In the genomic region with DNA sequence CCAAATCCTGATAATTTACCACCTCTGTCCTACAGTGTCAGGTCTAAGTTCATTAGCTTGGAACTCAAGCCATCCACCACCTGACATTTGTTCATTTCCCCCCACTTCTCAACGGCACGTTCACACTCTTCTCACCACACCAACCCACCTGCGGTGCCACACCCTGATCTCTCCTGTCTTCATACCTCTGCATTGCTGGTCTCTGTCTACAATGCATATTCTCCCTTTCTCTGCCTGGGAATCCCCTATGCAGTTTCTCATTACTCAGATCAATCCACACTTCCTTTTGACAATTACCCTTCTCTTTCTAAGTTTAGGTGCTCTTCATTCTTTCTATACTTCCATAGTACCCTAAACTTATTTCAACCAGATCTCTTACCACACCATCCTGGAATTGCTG, we compare ENCODE assay signal across 11 cellular contexts. TPM values are rescaled to one million over a fixed set of nuclear protein-coding genes. Genes with fewer than 3 reads are reported as not detected.
DNase-seq lines count a peak whose midpoint lies in the region; ATAC-seq and TF ChIP-seq lines count a peak whose summit lies in the region.
"Had no signal": no experiment of that assay in that cellular context is flagged by ENCODE, and none has a peak within 500 bp of the region (broad histone marks: within the 10 kb centered on the region; RNA-seq: fewer than 3 reads in every experiment).

No MANE protein-coding gene starts in this region.

- H3K36me3 Mint-ChIP-seq in activated CD8-positive, alpha-beta T cell treated with anti-CD3 and anti-CD28 coated beads for 36 hours (ENCODE audit: low read depth) = no peaks in the 10 kb centered on the region
- H3K36me3 Mint-ChIP-seq in activated CD8-positive, alpha-beta T cell treated with anti-CD3 and anti-CD28 coated beads, Interleukin-2, amount 10 ng/mL, durations not matched to agents 7 days and 5 days (ENCODE audit: low read depth) = no peaks in the 10 kb centered on the region
- H3K36me3 Mint-ChIP-seq in memory B cell = no peaks in the 10 kb centered on the region
- H3K36me3 Mint-ChIP-seq: brain had no signal

- peak overlapping the region; percentile 4 for H3K27ac Mint-ChIP-seq in activated CD8-positive, alpha-beta T cell treated with anti-CD3 and anti-CD28 coated beads for 36 hours
- no peak overlapping the region for H3K27ac Mint-ChIP-seq in activated CD8-positive, alpha-beta T cell treated with anti-CD3 and anti-CD28 coated beads, Interleukin-2, amount 10 ng/mL, durations not matched to agents 7 days and 5 days
- no peak overlapping the region for H3K27ac Mint-ChIP-seq in memory B cell
- H3K27ac Mint-ChIP-seq: brain had no signal

- DNase-seq in activated CD8-positive, alpha-beta T cell treated with anti-CD3 and anti-CD28 coated beads for 36 hours = peak; percentile 58
- no peak for DNase-seq in activated CD8-positive, alpha-beta T cell treated with anti-CD3 and anti-CD28 coated beads, Interleukin-2, amount 10 ng/mL, durations not matched to agents 7 days and 5 days
- DNase-seq in GM19238 (ENCODE audit: insufficient read length, low spot score) = peak; percentile 35
- DNase-seq in memory B cell (ENCODE audit: low spot score in 2 of 2) = no peak
- DNase-seq in NCI-H1105 (lab: John Stamatoyannopoulos, UW) = no peak
- DNase-seq: occipital lobe, trophoblast cell had no signal

- no peak for TF ChIP-seq CTCF in activated CD8-positive, alpha-beta T cell treated with anti-CD3 and anti-CD28 coated beads for 36 hours (IDR thresholded peaks at IDR 0.05)

- CTCF ChIA-PET in activated CD8-positive, alpha-beta T cell treated with anti-CD3 and anti-CD28 coated beads for 36 hours (lab: Charles Lee) = interaction anchor here (0.9 to 1.1 kb wide), 2 partner anchors 21 to 217 kb away, joined by 3 to 4 read pairs; no protein-coding TSS in a partner anchor
- CTCF ChIA-PET in activated CD8-positive, alpha-beta T cell treated with anti-CD3 and anti-CD28 coated beads, Interleukin-2, amount 10 ng/mL, durations not matched to agents 7 days and 5 days (lab: Charles Lee) = interaction anchor here (0.6 to 1.6 kb wide), 3 partner anchors 105 to 541 kb away, joined by 3 to 4 read pairs (median 3); no protein-coding TSS in a partner anchor

- H3K4me3 Mint-ChIP-seq in activated CD8-positive, alpha-beta T cell treated with anti-CD3 and anti-CD28 coated beads for 36 hours = no peak overlapping the region
- H3K4me3 Mint-ChIP-seq in activated CD8-positive, alpha-beta T cell treated with anti-CD3 and anti-CD28 coated beads, Interleukin-2, amount 10 ng/mL, durations not matched to agents 7 days and 5 days = no peak overlapping the region
- no peak overlapping the region for H3K4me3 Mint-ChIP-seq in memory B cell
- H3K4me3 Mint-ChIP-seq: brain had no signal

- peaks cover 13% of the 10 kb centered on the region for H3K4me1 Mint-ChIP-seq in activated CD8-positive, alpha-beta T cell treated with anti-CD3 and anti-CD28 coated beads for 36 hours (ENCODE audit: low read depth)
- H3K4me1 Mint-ChIP-seq in activated CD8-positive, alpha-beta T cell treated with anti-CD3 and anti-CD28 coated beads, Interleukin-2, amount 10 ng/mL, durations not matched to agents 7 days and 5 days (ENCODE audit: low read depth) = peaks cover 6% of the 10 kb centered on the region
- H3K4me1 Mint-ChIP-seq in memory B cell = peaks cover 5% of the 10 kb centered on the region

- intact Hi-C loops in activated CD8-positive, alpha-beta T cell treated with anti-CD3 and anti-CD28 coated beads for 36 hours (cut with micrococcal nuclease) = no loop called here

- H3K9me3 Mint-ChIP-seq in activated CD8-positive, alpha-beta T cell treated with anti-CD3 and anti-CD28 coated beads for 36 hours = no peaks in the 10 kb centered on the region
- H3K9me3 Mint-ChIP-seq in activated CD8-positive, alpha-beta T cell treated with anti-CD3 and anti-CD28 coated beads, Interleukin-2, amount 10 ng/mL, durations not matched to agents 7 days and 5 days (ENCODE audit: insufficient read depth) = no peaks in the 10 kb centered on the region
- no peaks in the 10 kb centered on the region for H3K9me3 Mint-ChIP-seq in memory B cell
- H3K9me3 Mint-ChIP-seq: brain had no signal

- POLR2A ChIA-PET in activated CD8-positive, alpha-beta T cell treated with anti-CD3 and anti-CD28 coated beads for 36 hours (lab: Charles Lee) = interaction anchor here (1.3 kb wide), 1 partner anchor 21 kb away, joined by 7 read pairs; the partner anchor contains the start of gene EMSY
- POLR2A ChIA-PET in activated CD8-positive, alpha-beta T cell treated with anti-CD3 and anti-CD28 coated beads, Interleukin-2, amount 10 ng/mL, durations not matched to agents 7 days and 5 days (lab: Charles Lee) = no interaction called here

- peak; percentile 91 for ATAC-seq in activated CD8-positive, alpha-beta T cell treated with anti-CD3 and anti-CD28 coated beads for 36 hours
- ATAC-seq in activated CD8-positive, alpha-beta T cell treated with anti-CD3 and anti-CD28 coated beads, Interleukin-2, amount 10 ng/mL, durations not matched to agents 7 days and 5 days = no peak
- ATAC-seq in HG03196 (IDR thresholded peaks at IDR 0.05; ENCODE audit: unreplicated experiment) = peak; percentile 67
- peak; percentile 78 for ATAC-seq in memory B cell (ENCODE audit: low read depth)
- no peak for ATAC-seq in HG03025 (IDR thresholded peaks at IDR 0.05; ENCODE audit: low FRiP score, unreplicated experiment)
- no peak for ATAC-seq in GM19455 (IDR thresholded peaks at IDR 0.05; ENCODE audit: unreplicated experiment)

- H3K27me3 Mint-ChIP-seq in activated CD8-positive, alpha-beta T cell treated with anti-CD3 and anti-CD28 coated beads for 36 hours = peaks cover 4% of the 10 kb centered on the region
- peaks cover 15% of the 10 kb centered on the region for H3K27me3 Mint-ChIP-seq in activated CD8-positive, alpha-beta T cell treated with anti-CD3 and anti-CD28 coated beads, Interleukin-2, amount 10 ng/mL, durations not matched to agents 7 days and 5 days (ENCODE audit: low read depth)
- peaks cover 4% of the 10 kb centered on the region for H3K27me3 Mint-ChIP-seq in memory B cell

RNA-seq across cellular contexts. Expression of gene EMSY, which starts 20.4 kb away (rescaled TPM):
- 10 to 100 TPM; 29.0 to 31.4 TPM for total RNA-seq in activated CD8-positive, alpha-beta T cell treated with anti-CD3 and anti-CD28 coated beads for 36 hours
- total RNA-seq in activated CD8-positive, alpha-beta T cell treated with anti-CD3 and anti-CD28 coated beads, Interleukin-2, amount 10 ng/mL, durations not matched to agents 7 days and 5 days = 10 to 100 TPM; 30.1 to 32.2 TPM

RNA-seq across cellular contexts. Expression of gene GVQW3, which starts 43.3 kb away (rescaled TPM):
- total RNA-seq in activated CD8-positive, alpha-beta T cell treated with anti-CD3 and anti-CD28 coated beads for 36 hours = 1 to 10 TPM; 2.1 to 4.2 TPM
- 1 to 10 TPM; 3.5 to 4.0 TPM for total RNA-seq in activated CD8-positive, alpha-beta T cell treated with anti-CD3 and anti-CD28 coated beads, Interleukin-2, amount 10 ng/mL, durations not matched to agents 7 days and 5 days

RNA-seq across cellular contexts. Expression of gene THAP12, which starts 43.4 kb away (rescaled TPM):
- total RNA-seq in activated CD8-positive, alpha-beta T cell treated with anti-CD3 and anti-CD28 coated beads for 36 hours = 10 to 100 TPM; 50.3 TPM
- 10 to 100 TPM; 50.8 to 53.1 TPM for total RNA-seq in activated CD8-positive, alpha-beta T cell treated with anti-CD3 and anti-CD28 coated beads, Interleukin-2, amount 10 ng/mL, durations not matched to agents 7 days and 5 days

Comparison
In these comparisons a context has a peak if more than half of its experiments do, and no peak if none do; other contexts are left out.
1. ATAC-seq: peak in activated CD8-positive, alpha-beta T cell treated with anti-CD3 and anti-CD28 coated beads for 36 hours (single experiment), HG03196 (single experiment) and memory B cell (single experiment); none in activated CD8-positive, alpha-beta T cell treated with anti-CD3 and anti-CD28 coated beads, Interleukin-2, amount 10 ng/mL, durations not matched to agents 7 days and 5 days (single experiment), HG03025 (single experiment) and GM19455 (single experiment).
2. DNase-seq: peak in activated CD8-positive, alpha-beta T cell treated with anti-CD3 and anti-CD28 coated beads for 36 hours (single experiment) and GM19238 (single experiment); none in activated CD8-positive, alpha-beta T cell treated with anti-CD3 and anti-CD28 coated beads, Interleukin-2, amount 10 ng/mL, durations not matched to agents 7 days and 5 days (single experiment), memory B cell (0 of 2) and NCI-H1105 (single experiment).